ENCODE assay signal across 9 cellular contexts in the genomic region with DNA sequence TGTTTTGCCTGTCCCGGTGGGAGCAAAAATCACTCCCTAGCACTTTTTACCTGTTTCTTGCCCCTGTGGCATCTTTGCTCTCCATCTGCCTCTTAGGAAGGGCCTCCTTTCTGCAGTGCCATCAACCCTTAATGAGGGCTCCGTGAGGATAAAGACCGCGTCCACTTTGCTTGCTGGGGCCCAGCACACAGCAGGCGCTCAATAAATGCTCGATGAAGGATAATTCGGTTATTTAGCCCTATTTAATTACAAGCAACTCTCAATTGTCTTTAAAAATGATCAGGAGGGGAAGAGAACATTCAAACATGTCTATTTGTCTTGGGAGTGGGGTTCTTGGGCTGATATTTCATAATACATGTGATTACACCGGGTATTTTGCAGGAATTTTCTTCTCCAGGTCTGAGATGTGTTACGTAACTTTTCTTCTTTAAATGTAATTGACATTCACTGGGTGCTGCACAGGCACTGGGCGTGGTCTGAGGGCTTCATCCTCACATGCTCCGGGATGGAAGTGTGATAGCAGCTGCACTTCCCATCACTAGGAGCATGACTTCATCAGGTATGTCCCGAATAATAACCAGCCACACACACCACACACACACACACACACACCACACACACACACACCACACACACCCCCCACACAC. TPM values are rescaled to one million over a fixed set of nuclear protein-coding genes. Genes with fewer than 3 reads are reported as not detected.
DNase-seq lines count a peak whose midpoint lies in the region; ATAC-seq, FAIRE-seq and TF ChIP-seq lines count a peak whose summit lies in the region.
"Had no signal": no experiment of that assay in that cellular context is flagged by ENCODE, and none has a peak within 500 bp of the region (broad histone marks: within the 10 kb centered on the region; RNA-seq: fewer than 3 reads in every experiment).

No MANE protein-coding gene starts in this region.

- no peaks in the 10 kb centered on the region for H3K9me3 ChIP-seq in naive thymus-derived CD4-positive, alpha-beta T cell (ENCODE audit: control insufficient read depth in 2 of 3, low read length in 3 of 3)

- peak overlapping the region; percentile 48 to 86 for H3K4me3 Mint-ChIP-seq in CD14-positive monocyte
- H3K4me3 Mint-ChIP-seq in brain = peak overlapping the region; percentile 68 to 85 (median 77)
- peak overlapping the region in 9 of 10 donors; percentile 9 to 83 (median 77) for H3K4me3 Mint-ChIP-seq in naive thymus-derived CD4-positive, alpha-beta T cell
- H3K4me3 Mint-ChIP-seq in activated T-helper 2 cell treated with anti-CD3 and anti-CD28 coated beads, Interferon-gamma antibody, Interleukin-2, Interleukin-4, amounts not matched to agents 10 μg/mL and 5 μg/mL and 100 μg/mL, durations not matched to agents 14 hours and 24 hours and 36 hours (ENCODE audit: low read depth) = no peak overlapping the region

- CTCF ChIA-PET in naive thymus-derived CD4-positive, alpha-beta T cell (lab: Charles Lee) = no interaction called here

- no peak for ATAC-seq in naive thymus-derived CD4-positive, alpha-beta T cell
- no peak for ATAC-seq in HG02938 (IDR thresholded peaks at IDR 0.05; ENCODE audit: unreplicated experiment)
- no peak for ATAC-seq in HG02852 (IDR thresholded peaks at IDR 0.05; ENCODE audit: unreplicated experiment)
- no peak for ATAC-seq in HG03565 (IDR thresholded peaks at IDR 0.05; ENCODE audit: unreplicated experiment)

- H3K4me3 ChIP-seq in naive thymus-derived CD4-positive, alpha-beta T cell (ENCODE audit: low read length) = no peak overlapping the region

- H3K36me3 ChIP-seq in naive thymus-derived CD4-positive, alpha-beta T cell (ENCODE audit: control insufficient read depth in 2 of 3, insufficient read depth in 3 of 3, low read length in 3 of 3) = no peaks in the 10 kb centered on the region

- H3K27me3 Mint-ChIP-seq in CD14-positive monocyte (ENCODE audit: low read depth in 3 of 3) (peaks cover 39 to 65% (median 42%) of the 10 kb centered on the region in 3 donors), brain (peaks cover 14% of the 10 kb centered on the region)
- H3K27me3 Mint-ChIP-seq in naive thymus-derived CD4-positive, alpha-beta T cell = peaks cover 49 to 82% (median 68%) of the 10 kb centered on the region in 5 donors
- H3K27me3 Mint-ChIP-seq in activated T-helper 2 cell treated with anti-CD3 and anti-CD28 coated beads, Interferon-gamma antibody, Interleukin-2, Interleukin-4, amounts not matched to agents 10 μg/mL and 5 μg/mL and 100 μg/mL, durations not matched to agents 14 hours and 24 hours and 36 hours (ENCODE audit: low read depth) = peaks cover 51% of the 10 kb centered on the region

- H3K27me3 ChIP-seq in naive thymus-derived CD4-positive, alpha-beta T cell (ENCODE audit: control insufficient read depth in 2 of 2, insufficient read depth in 2 of 2, low read length in 2 of 2) = peaks cover 0 to 5% of the 10 kb centered on the region in 2 donors

- H3K9me3 Mint-ChIP-seq in CD14-positive monocyte (peaks cover 0 to 10% (median 0%) of the 10 kb centered on the region in 7 donors), brain (peaks cover 3 to 6% (median 6%) of the 10 kb centered on the region in 5 experiments)
- H3K9me3 Mint-ChIP-seq in naive thymus-derived CD4-positive, alpha-beta T cell = peaks cover 0 to 2% (median 0%) of the 10 kb centered on the region in 11 donors
- no peaks in the 10 kb centered on the region for H3K9me3 Mint-ChIP-seq in activated T-helper 2 cell treated with anti-CD3 and anti-CD28 coated beads, Interferon-gamma antibody, Interleukin-2, Interleukin-4, amounts not matched to agents 10 μg/mL and 5 μg/mL and 100 μg/mL, durations not matched to agents 14 hours and 24 hours and 36 hours

- H3K4me1 ChIP-seq in naive thymus-derived CD4-positive, alpha-beta T cell (ENCODE audit: control insufficient read depth in 2 of 2, insufficient read depth in 2 of 2, low read length in 2 of 2) = no peaks in the 10 kb centered on the region

- H3K27ac Mint-ChIP-seq in CD14-positive monocyte (peak overlapping the region in 1 of 7 donors; percentile 37), brain (peak overlapping the region; percentile 64 to 96 (median 90))
- no peak overlapping the region for H3K27ac Mint-ChIP-seq in naive thymus-derived CD4-positive, alpha-beta T cell
- no peak overlapping the region for H3K27ac Mint-ChIP-seq in activated T-helper 2 cell treated with anti-CD3 and anti-CD28 coated beads, Interferon-gamma antibody, Interleukin-2, Interleukin-4, amounts not matched to agents 10 μg/mL and 5 μg/mL and 100 μg/mL, durations not matched to agents 14 hours and 24 hours and 36 hours

- POLR2A ChIA-PET in naive thymus-derived CD4-positive, alpha-beta T cell (lab: Charles Lee) = no interaction called here

- TF ChIP-seq CTCF in CD14-positive monocyte (IDR thresholded peaks at IDR 0.05) = no peak
- no peak for TF ChIP-seq CTCF in brain (conservative IDR thresholded peaks at IDR 0.05)

- intact Hi-C loops in CD14-positive monocyte (cut with micrococcal nuclease) = no loop called here
- intact Hi-C loops in naive thymus-derived CD4-positive, alpha-beta T cell (cut with micrococcal nuclease) = no loop called here
- intact Hi-C loops in activated T-helper 2 cell treated with anti-CD3 and anti-CD28 coated beads, Interferon-gamma antibody, Interleukin-2, Interleukin-4, amounts not matched to agents 10 μg/mL and 5 μg/mL and 100 μg/mL, durations not matched to agents 14 hours and 24 hours and 36 hours (cut with micrococcal nuclease) = no loop called here

- peak; percentile 82 for FAIRE-seq in HTR-8/SVneo (lab: Jason Lieb, UNC)

- peaks cover 10% of the 10 kb centered on the region for H3K4me1 Mint-ChIP-seq in CD14-positive monocyte
- peaks cover 57% of the 10 kb centered on the region for H3K4me1 Mint-ChIP-seq in brain
- peaks cover 0 to 20% (median 12%) of the 10 kb centered on the region in 7 donors for H3K4me1 Mint-ChIP-seq in naive thymus-derived CD4-positive, alpha-beta T cell
- peaks cover 20% of the 10 kb centered on the region for H3K4me1 Mint-ChIP-seq in activated T-helper 2 cell treated with anti-CD3 and anti-CD28 coated beads, Interferon-gamma antibody, Interleukin-2, Interleukin-4, amounts not matched to agents 10 μg/mL and 5 μg/mL and 100 μg/mL, durations not matched to agents 14 hours and 24 hours and 36 hours (ENCODE audit: low read depth)

- H3K27ac ChIP-seq in naive thymus-derived CD4-positive, alpha-beta T cell (ENCODE audit: low read depth, low read length) = no peak overlapping the region

- DNase-seq in CD14-positive monocyte (ENCODE audit: low spot score) = no peak
- peak; percentile 26 for DNase-seq in HTR-8/SVneo (ENCODE audit: insufficient read length, low spot score)
- no peak for DNase-seq in naive thymus-derived CD4-positive, alpha-beta T cell
- no peak for DNase-seq in activated T-helper 2 cell treated with anti-CD3 and anti-CD28 coated beads, Interferon-gamma antibody, Interleukin-2, Interleukin-4, amounts not matched to agents 10 μg/mL and 5 μg/mL and 100 μg/mL, durations not matched to agents 14 hours and 24 hours and 36 hours (ENCODE audit: low spot score)
- DNase-seq: activated T-cell treated with anti-CD3 and anti-CD28 coated beads, Interleukin-2, amount 50 U/mL, for 48 hours had no signal

- no peaks in the 10 kb centered on the region for H3K36me3 Mint-ChIP-seq in CD14-positive monocyte
- no peaks in the 10 kb centered on the region for H3K36me3 Mint-ChIP-seq in brain
- H3K36me3 Mint-ChIP-seq in naive thymus-derived CD4-positive, alpha-beta T cell = no peaks in the 10 kb centered on the region
- H3K36me3 Mint-ChIP-seq in activated T-helper 2 cell treated with anti-CD3 and anti-CD28 coated beads, Interferon-gamma antibody, Interleukin-2, Interleukin-4, amounts not matched to agents 10 μg/mL and 5 μg/mL and 100 μg/mL, durations not matched to agents 14 hours and 24 hours and 36 hours (ENCODE audit: low read depth) = no peaks in the 10 kb centered on the region

RNA-seq across cellular contexts. Expression of a gene that starts 19.8 kb away (rescaled TPM):
- polyA plus RNA-seq in CD14-positive monocyte (1 to 10 TPM; 2.1 to 5.0 TPM), brain (ENCODE audit: insufficient read depth, low read depth, low replicate concordance) (8.9 TPM)
- 10 to 100 TPM in 1 of 5 experiments, 1 to 10 TPM in 4; 3.7 to 11.6 (median 6.0) TPM for total RNA-seq in naive thymus-derived CD4-positive, alpha-beta T cell
- polyA plus RNA-seq in naive thymus-derived CD4-positive, alpha-beta T cell = 1 to 10 TPM in 1 of 2 donors, under 1 TPM in 1; 0.87 to 1.6 TPM
- 3.8 and 5.2 TPM in 2 replicates for total RNA-seq in activated T-helper 2 cell treated with anti-CD3 and anti-CD28 coated beads, Interferon-gamma antibody, Interleukin-2, Interleukin-4, amounts not matched to agents 10 μg/mL and 5 μg/mL and 100 μg/mL, durations not matched to agents 14 hours and 24 hours and 36 hours

Comparison
In these comparisons a context has a peak if more than half of its experiments do, and no peak if none do; other contexts are left out.
1. H3K27ac Mint-ChIP-seq: peak in brain (5 of 5); none in naive thymus-derived CD4-positive, alpha-beta T cell (0 of 9) and activated T-helper 2 cell treated with anti-CD3 and anti-CD28 coated beads, Interferon-gamma antibody, Interleukin-2, Interleukin-4, amounts not matched to agents 10 μg/mL and 5 μg/mL and 100 μg/mL, durations not matched to agents 14 hours and 24 hours and 36 hours (single experiment).